ENCODE assay signal across 10 cellular contexts in the genomic region with DNA sequence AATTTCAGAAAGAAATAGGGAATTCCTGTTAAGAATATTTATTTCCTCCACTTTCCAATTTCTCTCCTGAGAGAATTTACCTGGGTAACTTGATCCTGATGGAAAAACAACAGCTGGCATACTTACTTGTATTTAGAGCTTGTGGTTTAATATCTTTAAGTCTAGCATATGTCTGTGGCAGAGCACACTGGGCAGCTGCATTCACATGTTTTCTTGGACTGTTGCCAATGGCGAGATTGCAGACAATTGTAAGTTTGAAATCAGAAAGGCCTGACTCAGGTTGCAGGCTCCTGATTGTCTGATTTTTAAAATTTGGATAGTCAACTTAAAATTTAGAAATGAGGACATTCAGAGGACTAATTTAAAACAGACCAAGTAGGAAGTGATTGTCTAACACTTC.
A peak's percentile ranks its signal among the peaks of the same experiment; 100 is the strongest.
DNase-seq lines count a peak whose midpoint lies in the region; ATAC-seq, FAIRE-seq and TF ChIP-seq lines count a peak whose summit lies in the region.
"Had no signal": no experiment of that assay in that cellular context is flagged by ENCODE, and none has a peak within 500 bp of the region (broad histone marks: within the 10 kb centered on the region; RNA-seq: fewer than 3 reads in every experiment).

No MANE protein-coding gene starts in this region.

- H4K20me1 ChIP-seq in endothelial cell of umbilical vein (replicated peaks; ENCODE audit: control insufficient read depth, extremely low read depth, insufficient read depth, low read length) = no peaks in the 10 kb centered on the region

- dilution Hi-C loops in endothelial cell of umbilical vein (cut with MboI; ENCODE audit: extremely low pct_ligation_motif_present, low sequenced_read_pairs) = no loop called here

- no peak overlapping the region for H3K4me3 ChIP-seq in endothelial cell of umbilical vein (replicated peaks in 1 of 3; ENCODE audit: insufficient read depth in 1 of 3, low read depth in 1 of 3, low read length in 3 of 3)

- peaks cover 9 to 14% of the 10 kb centered on the region in 2 experiments for H3K27me3 ChIP-seq in endothelial cell of umbilical vein (ENCODE audit: control insufficient read depth in 2 of 2, insufficient read depth in 2 of 2, low read length in 2 of 2)

- H3K9me3 ChIP-seq in endothelial cell of umbilical vein (replicated peaks; ENCODE audit: control insufficient read depth, insufficient read depth, low read length) = no peaks in the 10 kb centered on the region

- H3K27ac ChIP-seq in endothelial cell of umbilical vein (ENCODE audit: insufficient read depth, low read depth, low read length) = no peak overlapping the region

- H2AFZ ChIP-seq in endothelial cell of umbilical vein (ENCODE audit: low read depth, low read length) = no peak overlapping the region

- DNase-seq in D341Med (ENCODE audit: low spot score) (peak; percentile 55), NCI-H1092 treated with DMSO at 0.1 percent for 48 hours (lab: John Stamatoyannopoulos, UW) (peak; percentile 21), NCI-H774 (lab: John Stamatoyannopoulos, UW) (peak; percentile 13), endothelial cell of umbilical vein (ENCODE audit: low read depth, low spot score) (peak; percentile 18), GM19239 (ENCODE audit: insufficient read length, low spot score) (no peak), sciatic nerve (ENCODE audit: low spot score) (no peak)
- DNase-seq: activated naive CD8-positive, alpha-beta T cell treated with anti-CD3 and anti-CD28 coated beads for 36 hours; left colon had no signal

- no peaks in the 10 kb centered on the region for H3K4me1 ChIP-seq in endothelial cell of umbilical vein (ENCODE audit: control insufficient read depth, extremely low read depth, insufficient read depth, low read length)

- FAIRE-seq in endothelial cell of umbilical vein (lab: Jason Lieb, UNC) (no peak), GM19239 (lab: Jason Lieb, UNC) (no peak)

- POLR2A ChIA-PET in endothelial cell of umbilical vein (lab: Charles Lee) = no interaction called here

- TF ChIP-seq POLR2A in endothelial cell of umbilical vein (IDR thresholded peaks at IDR 0.05; ENCODE audit: low read depth, low read length) = no peak

- intact Hi-C loops in endothelial cell of umbilical vein (cut with micrococcal nuclease) (no loop called here), sciatic nerve (cut with DNase I) (no loop called here)

- H3K36me3 ChIP-seq in endothelial cell of umbilical vein (ENCODE audit: control insufficient read depth in 2 of 2, extremely low read depth in 1 of 2, insufficient read depth in 2 of 2, low read length in 2 of 2) = no peaks in the 10 kb centered on the region

- ATAC-seq in HG02798 (IDR thresholded peaks at IDR 0.05; ENCODE audit: poor library complexity, unreplicated experiment) = no peak
- ATAC-seq in HG03521 (IDR thresholded peaks at IDR 0.05; ENCODE audit: unreplicated experiment) = no peak
- ATAC-seq in sciatic nerve = no peak
- ATAC-seq: left colon had no signal

- CTCF ChIA-PET in endothelial cell of umbilical vein (lab: Charles Lee) = interaction anchor here (1.5 to 1.7 kb wide), 2 partner anchors 507 to 511 kb away, joined by 5 to 10 read pairs; no protein-coding TSS in a partner anchor

- no TSS peak for BruUV-seq in endothelial cell of umbilical vein (replicated peaks; lab: Mats Ljungman, UMichigan)

- H3K79me2 ChIP-seq in endothelial cell of umbilical vein (ENCODE audit: control insufficient read depth, insufficient read depth, low read length) = no peaks in the 10 kb centered on the region

- H3K4me2 ChIP-seq in endothelial cell of umbilical vein (ENCODE audit: insufficient read depth, low read length) = no peak overlapping the region

- no peaks in the 10 kb centered on the region for H3K9me1 ChIP-seq in endothelial cell of umbilical vein (replicated peaks; ENCODE audit: control insufficient read depth, extremely low read depth, insufficient read depth, low read length)

- no peak overlapping the region for H3K9ac ChIP-seq in endothelial cell of umbilical vein (replicated peaks; ENCODE audit: extremely low read depth, insufficient read depth, low read length)

- TF ChIP-seq CTCF in endothelial cell of umbilical vein (IDR thresholded peaks at IDR 0.05; ENCODE audit: extremely low read depth in 1 of 2, insufficient read depth in 1 of 2, low read depth in 1 of 2, low read length in 2 of 2) = no peak

TF ChIP-seq in endothelial cell of umbilical vein, 7 proteins besides CTCF, POLR2A, EP300 and RAD21:
- TF ChIP-seq POLR2AphosphoS5 (IDR thresholded peaks at IDR 0.05; ENCODE audit: insufficient read depth, low read depth, low read length) = no peak
- no peak for TF ChIP-seq GATA2 (IDR thresholded peaks at IDR 0.05; ENCODE audit: insufficient read depth, insufficient read length, low read depth, low read length)
- TF ChIP-seq MYC (IDR thresholded peaks at IDR 0.05; ENCODE audit: low read depth, low read length) = no peak
- TF ChIP-seq, protein P1, sequence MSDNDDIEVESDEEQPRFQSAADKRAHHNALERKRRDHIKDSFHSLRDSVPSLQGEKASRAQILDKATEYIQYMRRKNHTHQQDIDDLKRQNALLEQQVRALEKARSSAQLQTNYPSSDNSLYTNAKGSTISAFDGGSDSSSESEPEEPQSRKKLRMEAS (IDR thresholded peaks at IDR 0.05; ENCODE audit: insufficient read depth, insufficient read length) = no peak
- no peak for TF ChIP-seq FOS (IDR thresholded peaks at IDR 0.05; ENCODE audit: borderline replicate concordance, insufficient read depth, low read length)

Comparison
In these comparisons a context has a peak if more than half of its experiments do, and no peak if none do; other contexts are left out.
1. DNase-seq: peak in D341Med (single experiment), NCI-H1092 treated with DMSO at 0.1 percent for 48 hours (single experiment), NCI-H774 (single experiment) and endothelial cell of umbilical vein (single experiment); none in GM19239 (single experiment) and sciatic nerve (single experiment).